ENCODE assay signal across 8 cellular contexts in genomic region chr15:59436774-59437472, GRCh38. TPM values are rescaled to one million over a fixed set of nuclear protein-coding genes. Genes with fewer than 3 reads are reported as not detected.
DNase-seq lines count a peak whose midpoint lies in the region; ATAC-seq and TF ChIP-seq lines count a peak whose summit lies in the region.

No MANE protein-coding gene starts in this region.

- H3K4me2 ChIP-seq in BLaER1 (peak overlapping the region; percentile 96), KMS-11 (peak overlapping the region; percentile 95)

- H3K36me3 ChIP-seq in BLaER1 = no peaks in the 10 kb centered on the region
- H3K36me3 ChIP-seq in KMS-11 (ENCODE audit: insufficient read depth) = no peaks in the 10 kb centered on the region
- H3K36me3 ChIP-seq in breast epithelium = no peaks in the 10 kb centered on the region
- H3K36me3 ChIP-seq in mucosa of rectum (ENCODE audit: control insufficient read depth in 2 of 2, insufficient read depth in 2 of 2, low read length in 2 of 2) = no peaks in the 10 kb centered on the region
- no peaks in the 10 kb centered on the region for H3K36me3 ChIP-seq in thyroid gland

- no peaks in the 10 kb centered on the region for H3K79me2 ChIP-seq in KMS-11 (ENCODE audit: insufficient read depth, low read depth)

- H3K9me3 ChIP-seq in BLaER1 (no peaks in the 10 kb centered on the region), breast epithelium (no peaks in the 10 kb centered on the region), mucosa of rectum (ENCODE audit: control insufficient read depth in 2 of 2, low read length in 2 of 2) (no peaks in the 10 kb centered on the region), thyroid gland (no peaks in the 10 kb centered on the region)

- H3K27ac ChIP-seq in BLaER1 = no peak overlapping the region
- no peak overlapping the region for H3K27ac ChIP-seq in KMS-11
- H3K27ac ChIP-seq in breast epithelium = no peak overlapping the region
- no peak overlapping the region for H3K27ac ChIP-seq in mucosa of rectum (ENCODE audit: low read depth in 2 of 2, low read length in 2 of 2)
- H3K27ac ChIP-seq in thyroid gland = no peak overlapping the region

- H3K9ac ChIP-seq in BLaER1 (no peak overlapping the region), KMS-11 (no peak overlapping the region), mucosa of rectum (ENCODE audit: low read depth in 1 of 2, low read length in 2 of 2) (peak overlapping the region in 1 of 2 donors; percentile 26)

- H2AFZ ChIP-seq in KMS-11 (ENCODE audit: low read depth) = peak overlapping the region; percentile 93; the same call in 1 of the 2 replicates

- TF ChIP-seq CTCF in KMS-11 (conservative IDR thresholded peaks at IDR 0.05; ENCODE audit: low read depth, low read length) (no peak), breast epithelium (IDR thresholded peaks at IDR 0.05) (no peak), thyroid gland (IDR thresholded peaks at IDR 0.05) (no peak)

- intact Hi-C loops in breast epithelium (cut with DNase I; ENCODE audit: low total_unique reads) (no loop called here), thyroid gland (cut with DNase I) (no loop called here)

- H4K20me1 ChIP-seq in BLaER1 (no peaks in the 10 kb centered on the region), KMS-11 (ENCODE audit: insufficient read depth) (no peaks in the 10 kb centered on the region)

- H3K4me1 ChIP-seq in BLaER1 (peaks cover 22% of the 10 kb centered on the region), KMS-11 (ENCODE audit: low read depth, poor library complexity, severe bottlenecking) (peaks cover 4% of the 10 kb centered on the region), breast epithelium (peaks cover 0 to 6% of the 10 kb centered on the region in 2 donors), mucosa of rectum (ENCODE audit: control insufficient read depth in 2 of 2, insufficient read depth in 2 of 2, low read length in 2 of 2) (peaks cover 9 to 15% of the 10 kb centered on the region in 2 donors), thyroid gland (peaks cover 15% of the 10 kb centered on the region in 2 donors)

- 12 to 15% methylated on average over 20 of the region's 20 CpGs for WGBS in thyroid gland, 2 donors

- no peak for TF ChIP-seq POLR2A in breast epithelium (IDR thresholded peaks at IDR 0.05)
- TF ChIP-seq POLR2A in thyroid gland (IDR thresholded peaks at IDR 0.05) = no peak

- DNase-seq in breast epithelium (ENCODE audit: low spot score in 2 of 2) = no peak
- DNase-seq in HUDEP-2 (lab: John Stamatoyannopoulos, UW; ENCODE audit: unreplicated experiment in 76 of 76) = no peak
- DNase-seq in thyroid gland = no peak
- DNase-seq in amniotic stem cell (lab: John Stamatoyannopoulos, UW) = no peak

- no peak overlapping the region for H3K4me3 ChIP-seq in BLaER1
- H3K4me3 ChIP-seq in KMS-11 (IDR thresholded peaks at IDR 0.05; ENCODE audit: insufficient read depth, low read depth, low read length) = no peak overlapping the region
- peak overlapping the region; percentile 36 to 83 (median 57) for H3K4me3 ChIP-seq in breast epithelium
- peak overlapping the region; percentile 45 to 74 for H3K4me3 ChIP-seq in mucosa of rectum (ENCODE audit: low read length in 2 of 2)
- H3K4me3 ChIP-seq in thyroid gland (replicated peaks in 1 of 3) = peak overlapping the region in 1 of 3 donors; percentile 24

- H3K27me3 ChIP-seq in BLaER1 (0 out of 2 replicates have a peak, but pooled peaks cover 3% of the 10 kb centered on the region), KMS-11 (ENCODE audit: insufficient read depth, low read depth) (no peaks in the 10 kb centered on the region), breast epithelium (no peaks in the 10 kb centered on the region), mucosa of rectum (ENCODE audit: control insufficient read depth in 2 of 2, insufficient read depth in 2 of 2, low read length in 2 of 2) (peaks cover 3 to 4% of the 10 kb centered on the region in 2 donors), thyroid gland (no peaks in the 10 kb centered on the region)

- no peak for ATAC-seq in HG03095 (IDR thresholded peaks at IDR 0.05; ENCODE audit: unreplicated experiment)

RNA-seq across cellular contexts. Expression of gene FAM81A, which starts 1.1 kb away (rescaled TPM):
- total RNA-seq in breast epithelium = 1 to 10 TPM in 2 of 3 donors, not detected in 1; 1.2 to 2.3 TPM
- 10 to 100 TPM in 1 of 4 donors, 1 to 10 TPM in 2, under 1 TPM in 1; 0.27 to 14.3 (median 2.4) TPM for total RNA-seq in thyroid gland

Comparison
In these comparisons a context has a peak if more than half of its experiments do, and no peak if none do; other contexts are left out.
1. H3K4me3 ChIP-seq: peak in breast epithelium (3 of 3) and mucosa of rectum (2 of 2); none in BLaER1 (single experiment) and KMS-11 (single experiment).